1 cellular context compared by ENCODE assay signal in the genomic region with DNA sequence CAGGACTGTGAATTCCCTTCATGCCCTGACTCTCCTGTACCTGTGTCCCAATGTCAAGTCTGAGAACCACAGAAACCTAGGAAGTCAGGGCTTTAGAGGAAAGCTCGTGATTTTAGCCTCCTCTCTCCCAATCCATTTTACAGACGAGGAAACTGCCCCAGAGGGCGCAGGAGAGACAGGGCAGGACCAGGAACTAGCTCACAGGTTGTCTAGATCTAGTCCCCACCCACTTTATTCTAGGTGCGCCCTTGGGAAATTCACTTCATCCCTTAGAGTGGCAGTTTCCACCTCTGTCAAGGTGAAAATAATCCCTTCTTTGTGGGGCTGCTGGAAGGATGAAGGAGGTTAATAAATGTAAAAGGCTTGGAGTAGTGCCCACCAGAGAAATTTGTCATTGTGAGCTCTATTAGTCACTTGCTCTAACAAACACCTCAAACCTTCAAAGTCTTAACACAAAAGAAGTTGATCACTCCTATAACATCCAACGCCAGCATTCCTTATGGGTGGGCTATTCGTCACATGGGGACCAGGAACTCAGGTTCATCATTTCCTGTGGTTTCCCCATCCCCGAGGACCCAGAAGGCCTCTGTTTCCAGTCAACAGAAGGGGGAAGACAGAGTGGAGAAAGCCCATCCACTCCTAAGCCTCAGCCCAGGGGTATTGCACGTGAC.
TF ChIP-seq lines count a peak whose summit lies in the region.

No MANE protein-coding gene starts in this region.

TF ChIP-seq in HCT116, 20 proteins besides CTCF, POLR2A, EP300 and RAD21 (continued from another document):
- TF ChIP-seq TCF7L2 (IDR thresholded peaks at IDR 0.05; ENCODE audit: borderline replicate concordance, extremely low read depth, insufficient read depth, insufficient read length): no peak
- TF ChIP-seq ZFX (IDR thresholded peaks at IDR 0.05): no peak
TF ChIP-seq in HCT116: peak in this region for 0.
